ENCODE assay signal across 33 cellular contexts in the genomic region with DNA sequence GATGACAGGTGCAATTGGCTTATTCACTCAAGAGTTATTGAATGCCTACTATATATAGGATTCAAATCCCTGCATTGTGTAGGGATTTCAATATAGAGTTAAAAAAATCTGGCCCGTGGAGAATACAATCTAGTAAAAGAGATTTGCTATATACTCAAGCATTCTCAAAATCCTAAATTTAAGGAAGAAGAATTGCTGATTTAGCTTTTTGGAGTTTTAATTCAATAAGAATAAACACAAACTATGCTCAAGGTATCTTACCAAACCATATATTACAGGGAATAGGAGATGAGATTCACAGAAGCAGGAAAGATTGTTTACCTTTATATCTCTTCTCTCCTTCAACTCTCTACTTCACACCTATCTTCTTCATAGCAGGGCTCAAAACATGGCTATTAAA.
"Had no signal": no experiment of that assay in that cellular context is flagged by ENCODE, and none has a peak within 500 bp of the region (broad histone marks: within the 10 kb centered on the region; RNA-seq: fewer than 3 reads in every experiment).

No MANE protein-coding gene starts in this region.

- H3K9me3 ChIP-seq: adrenal gland, body of pancreas, breast epithelium had no signal

- FAIRE-seq: astrocyte, TTC549 had no signal

- H3K4me3 ChIP-seq: adrenal gland, body of pancreas, breast epithelium had no signal

- H3K27me3 ChIP-seq: adrenal gland, body of pancreas, brain microvascular endothelial cell, breast epithelium had no signal

- DNase-seq: activated B cell treated with CpG ODN at 0.5 μM for 24 hours; activated CD4-positive, alpha-beta memory T cell treated with anti-CD3 and anti-CD28 coated beads for 36 hours; activated CD4-positive, alpha-beta T cell treated with anti-CD3 and anti-CD28 coated beads for 4 hours; activated CD4-positive, alpha-beta T cell treated with anti-CD3 and anti-CD28 coated beads, Interleukin-2, amount 10 ng/mL, durations not matched to agents 24 days and 14 days; activated CD4-positive, alpha-beta T cell treated with anti-CD3 and anti-CD28 coated beads, Interleukin-2, amount 50 U/mL, for 1 hour; activated CD4-positive, alpha-beta T cell treated with anti-CD3 and anti-CD28 coated beads, Interleukin-2, amount 50 U/mL, for 4 hours; activated CD4-positive, CD25-positive, alpha-beta regulatory T cell treated with anti-CD3 and anti-CD28 coated beads, Interleukin-2, amount 50 U/mL, for 72 hours; activated CD8-positive, alpha-beta memory T cell treated with anti-CD3 and anti-CD28 coated beads, Interleukin-2, amount 50 U/mL, for 4 hours; activated CD8-positive, alpha-beta T cell treated with anti-CD3 and anti-CD28 coated beads for 36 hours; activated effector memory CD4-positive, alpha-beta T cell treated with anti-CD3 and anti-CD28 coated beads, Interleukin-2, amount 50 U/mL, for 16 hours; activated gamma-delta T cell treated with Interleukin-2 at 50 U/mL for 16 hours; activated naive CD4-positive, alpha-beta T cell; activated naive CD4-positive, alpha-beta T cell treated with anti-CD3 and anti-CD28 coated beads for 36 hours; activated naive CD4-positive, alpha-beta T cell treated with anti-CD3 and anti-CD28 coated beads, Interleukin-2, amount 50 U/mL, for 16 hours; activated naive CD8-positive, alpha-beta T cell treated with anti-CD3 and anti-CD28 coated beads for 36 hours; activated T-cell treated with anti-CD3 and anti-CD28 coated beads for 4 hours; activated T-cell treated with anti-CD3 and anti-CD28 coated beads, Interleukin-2, amount 50 U/mL, for 1 hour; activated T-cell treated with anti-CD3 and anti-CD28 coated beads, Interleukin-2, amount 50 U/mL, for 4 hours; activated T-cell treated with anti-CD3 and anti-CD28 coated beads, Interleukin-2, amount 50 U/mL, for 72 hours; adrenal gland; amniotic stem cell; aorta; body of pancreas; brain microvascular endothelial cell; central memory CD4-positive, alpha-beta T cell; T-helper 2 cell; T-helper 9 cell had no signal

- H3K36me3 ChIP-seq: adrenal gland, brain microvascular endothelial cell, breast epithelium had no signal

- H3K27ac ChIP-seq: adrenal gland, body of pancreas, brain microvascular endothelial cell, breast epithelium, VCaP had no signal

- H3K4me1 ChIP-seq: adrenal gland, body of pancreas, breast epithelium had no signal

- ATAC-seq: activated CD8-positive, alpha-beta T cell treated with anti-CD3 and anti-CD28 coated beads for 36 hours; activated naive CD4-positive, alpha-beta T cell treated with anti-CD3 and anti-CD28 coated beads, Interleukin-2, amount 50 U/mL, for 72 hours; activated T-cell treated with anti-CD3 and anti-CD28 coated beads, Interleukin-2, amount 50 U/mL, for 4 hours; activated T-cell treated with anti-CD3 and anti-CD28 coated beads, Interleukin-2, amount 50 U/mL, for 72 hours; activated T-helper 17 cell treated with anti-CD3 and anti-CD28 coated beads, Interleukin-2, amount 50 U/mL, for 72 hours; body of pancreas had no signal
